9 cellular contexts compared by ENCODE assay signal in the genomic region with DNA sequence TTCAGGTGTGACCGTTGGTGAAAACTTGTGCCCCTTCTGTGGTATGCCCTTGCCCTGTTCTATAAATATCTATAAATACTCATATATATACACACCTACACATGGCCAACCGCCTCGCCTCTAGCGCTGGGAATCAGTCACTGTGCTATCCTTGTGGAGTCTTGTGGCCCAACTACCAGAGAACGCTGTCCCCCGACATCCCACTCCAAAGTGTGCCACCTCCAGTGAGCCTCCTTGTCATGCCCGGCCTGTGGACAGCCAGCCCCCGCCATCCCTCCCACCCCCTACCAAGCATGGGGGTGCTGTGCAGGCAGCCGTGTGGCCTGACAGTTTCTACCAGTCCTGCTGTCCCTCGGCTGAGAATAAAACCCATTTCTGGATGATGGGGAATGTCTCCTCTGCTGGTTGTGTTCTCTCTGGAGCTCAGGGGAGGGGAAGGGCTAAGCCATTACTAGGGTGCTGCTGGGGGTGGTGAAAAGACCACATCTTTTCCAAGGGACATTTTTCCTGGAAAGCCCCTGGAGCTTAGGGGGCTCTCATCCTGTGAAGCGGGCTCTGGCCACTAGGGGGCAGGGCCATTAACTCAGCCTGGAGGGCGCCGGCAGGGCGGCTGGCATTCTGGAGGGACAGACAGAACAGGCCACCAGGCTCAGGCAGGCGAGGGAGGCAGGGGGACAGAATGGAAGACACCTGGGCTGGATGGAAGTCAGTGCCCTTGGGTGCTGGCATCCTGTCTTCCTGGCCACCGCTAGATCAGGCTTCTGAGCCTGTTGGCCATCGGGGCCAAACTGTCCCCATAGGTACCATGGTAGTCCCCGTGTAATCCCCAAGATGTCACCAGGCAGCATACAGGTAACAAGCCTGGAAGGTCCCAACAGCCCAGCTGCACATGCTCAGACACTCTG. TPM values are rescaled to one million over a fixed set of nuclear protein-coding genes. Genes with fewer than 3 reads are reported as not detected.
A peak's percentile ranks its signal among the peaks of the same experiment; 100 is the strongest.
DNase-seq lines count a peak whose midpoint lies in the region; ATAC-seq, FAIRE-seq and TF ChIP-seq lines count a peak whose summit lies in the region.
"Had no signal": no experiment of that assay in that cellular context is flagged by ENCODE, and none has a peak within 500 bp of the region (broad histone marks: within the 10 kb centered on the region; RNA-seq: fewer than 3 reads in every experiment).

No MANE protein-coding gene starts in this region.

- no peak for FAIRE-seq in H54 (lab: Jason Lieb, UNC)

- H3K36me3 ChIP-seq in BE2C (peaks cover 18% of the 10 kb centered on the region), psoas muscle (ENCODE audit: insufficient read depth in 1 of 2, low read depth in 1 of 2) (peaks cover 2 to 43% of the 10 kb centered on the region in 2 donors)

- no peaks in the 10 kb centered on the region for H3K27me3 ChIP-seq in BE2C
- peaks cover 0 to 21% (median 11%) of the 10 kb centered on the region in 3 donors for H3K27me3 ChIP-seq in psoas muscle (ENCODE audit: insufficient read depth in 3 of 3, low read length in 2 of 3)

- DNase-seq in BE2C (peak; percentile 91), H54 (ENCODE audit: insufficient read length, low spot score) (peak; percentile 95), RPMI7951 (ENCODE audit: low read depth) (peak; percentile 47), Right ventricle myocardium superior (peak; percentile 79), psoas muscle (peak; percentile 71 to 81), posterior vena cava (ENCODE audit: low spot score) (no peak)
- peak; percentile 57 for DNase-seq in activated naive CD4-positive, alpha-beta T cell treated with Interleukin-2 at 50 U/mL for 16 hours

- no peaks in the 10 kb centered on the region; the same call in 1 of the 2 replicates for H3K9me3 ChIP-seq in BE2C
- H3K9me3 ChIP-seq in psoas muscle = no peaks in the 10 kb centered on the region

- no peak for TF ChIP-seq POLR2A in H54 (IDR thresholded peaks at IDR 0.05; ENCODE audit: low read depth, low read length)

- 59 to 68% (median 63%) methylated on average over 18 of the region's 18 CpGs for WGBS in psoas muscle, 3 donors

- H3K4me3 ChIP-seq in BE2C (ENCODE audit: low read depth, low read length) = no peak overlapping the region
- H3K4me3 ChIP-seq in psoas muscle = no peak overlapping the region
- H3K4me3 ChIP-seq: skin epidermis had no signal

- H3K27ac ChIP-seq in psoas muscle = no peak overlapping the region

- peak; percentile 96 for TF ChIP-seq CTCF in BE2C (IDR thresholded peaks at IDR 0.05; ENCODE audit: low read depth, low read length)
- TF ChIP-seq CTCF in psoas muscle (IDR thresholded peaks at IDR 0.05) = peak; percentile 67

- intact Hi-C loops in Right ventricle myocardium superior (cut with DNase I) (no loop called here), psoas muscle (cut with DNase I) (no loop called here), posterior vena cava (cut with DNase I) (no loop called here)

- peak; percentile 66 for ATAC-seq in Right ventricle myocardium superior (ENCODE audit: poor library complexity)
- peak; percentile 56 to 77 (median 68) for ATAC-seq in psoas muscle
- ATAC-seq in HG02981 (IDR thresholded peaks at IDR 0.05; ENCODE audit: unreplicated experiment) = no peak

- H3K4me1 ChIP-seq in BE2C (peaks cover 6% of the 10 kb centered on the region), psoas muscle (no peaks in the 10 kb centered on the region)

RNA-seq across cellular contexts. Expression of a gene that starts 20.7 kb away (rescaled TPM):
- polyA plus RNA-seq in BE2C (2012; ENCODE audit: insufficient read depth, insufficient read length, low read depth) = 76.2 TPM
- 37.4 and 41.5 TPM in 2 replicates for total RNA-seq in RPMI7951 (2014; rRNA removed; shearing (Covaris generic))
- total RNA-seq in Right ventricle myocardium superior = 77.7 TPM
- 10 to 100 TPM; 63.5 to 85.3 (median 76.7) TPM for total RNA-seq in psoas muscle
- 10 to 100 TPM; 57.2 to 79.4 (median 72.4) TPM for polyA plus RNA-seq in psoas muscle
- 100 to 1,000 TPM; 123 to 130 TPM for total RNA-seq in posterior vena cava

RNA-seq across cellular contexts. Expression of a gene that starts 21.0 kb away (rescaled TPM):
- polyA plus RNA-seq in BE2C (2012; ENCODE audit: insufficient read depth, insufficient read length, low read depth) = 15.7 TPM
- 63.6 and 68.2 TPM in 2 replicates for total RNA-seq in RPMI7951 (2014; rRNA removed; shearing (Covaris generic))
- total RNA-seq in Right ventricle myocardium superior = 16.3 TPM
- total RNA-seq in psoas muscle = 10 to 100 TPM in 3 of 4 donors, 1 to 10 TPM in 1; 10.0 to 24.7 (median 13.0) TPM
- polyA plus RNA-seq in psoas muscle = 10 to 100 TPM; 20.1 to 23.0 (median 22.6) TPM
- total RNA-seq in posterior vena cava = 10 to 100 TPM; 11.5 to 16.7 TPM

RNA-seq across cellular contexts. Expression of a gene that starts 51.9 kb away (rescaled TPM):
- polyA plus RNA-seq in BE2C (2012; ENCODE audit: insufficient read depth, insufficient read length, low read depth) = 83.3 TPM
- 16.1 and 17.4 TPM in 2 replicates for total RNA-seq in RPMI7951 (2014; rRNA removed; shearing (Covaris generic))
- total RNA-seq in Right ventricle myocardium superior (7.0 TPM), psoas muscle (1 to 10 TPM; 1.2 to 5.4 (median 3.2) TPM), posterior vena cava (10 to 100 TPM; 19.0 to 46.5 TPM)
- polyA plus RNA-seq in psoas muscle = 1 to 10 TPM; 1.1 to 2.4 (median 1.5) TPM
